Comparison of ENCODE assay signal across 10 cellular contexts in genomic region chr9:105243015-105243686, GRCh38. TPM values are rescaled to one million over a fixed set of nuclear protein-coding genes. Genes with fewer than 3 reads are reported as not detected.
DNase-seq lines count a peak whose midpoint lies in the region; ATAC-seq and TF ChIP-seq lines count a peak whose summit lies in the region.
"Had no signal": no experiment of that assay in that cellular context is flagged by ENCODE, and none has a peak within 500 bp of the region (broad histone marks: within the 10 kb centered on the region; RNA-seq: fewer than 3 reads in every experiment).

No MANE protein-coding gene starts in this region.

- TF ChIP-seq CTCF in left ventricle myocardium inferior (IDR thresholded peaks at IDR 0.05; ENCODE audit: borderline replicate concordance): no peak

- ATAC-seq in GM19397 (IDR thresholded peaks at IDR 0.05; ENCODE audit: unreplicated experiment) (no peak), GM21447 (IDR thresholded peaks at IDR 0.05; ENCODE audit: unreplicated experiment) (no peak), HG03097 (IDR thresholded peaks at IDR 0.05; ENCODE audit: low FRiP score, unreplicated experiment) (no peak)

- DNase-seq in left ventricle myocardium inferior: no peak
- DNase-seq in cardiac septum (ENCODE audit: low spot score): no peak
- DNase-seq in astrocyte of the hippocampus (ENCODE audit: low read depth, low spot score): peak; percentile 59
- DNase-seq in left kidney (ENCODE audit: low read depth, low spot score): peak; percentile 32
- DNase-seq in SIG-M5 treated with dmso at 0.1 percent for 504 hours (lab: John Stamatoyannopoulos, UW; ENCODE audit: unreplicated experiment): no peak
- DNase-seq: Calu3, GOT3 had no signal

- H3K27ac ChIP-seq in left ventricle myocardium inferior (replicated peaks): peak overlapping the region; percentile 90

- H3K9me3 ChIP-seq in left ventricle myocardium inferior (replicated peaks): peaks cover 11% of the 10 kb centered on the region

- peaks cover 65% of the 10 kb centered on the region for H3K4me1 ChIP-seq in left ventricle myocardium inferior

- H3K4me3 ChIP-seq in left ventricle myocardium inferior: peak overlapping the region; percentile 83

- H3K36me3 ChIP-seq in left ventricle myocardium inferior: no peaks in the 10 kb centered on the region

- intact Hi-C loops in left ventricle myocardium inferior (cut with micrococcal nuclease) (no loop called here), cardiac septum (cut with DNase I) (loop anchor here (5.0 to 10.0 kb wide), 4 partner anchors 36 to 318 kb away; partner anchors contain the start of genes ABCA1 and FSD1L)

- H3K27me3 ChIP-seq in left ventricle myocardium inferior (ENCODE audit: low read depth): no peaks in the 10 kb centered on the region

RNA-seq across cellular contexts. Expression of gene SLC44A1, which starts 1.3 kb away (rescaled TPM):
- total RNA-seq in left ventricle myocardium inferior (27.0 TPM), cardiac septum (22.6 TPM)

Comparison
In these comparisons a context has a peak if more than half of its experiments do, and no peak if none do; other contexts are left out.
1. DNase-seq: peak in astrocyte of the hippocampus (single experiment) and left kidney (single experiment); none in left ventricle myocardium inferior (single experiment), cardiac septum (single experiment) and SIG-M5 treated with dmso at 0.1 percent for 504 hours (single experiment).